In the genomic region with DNA sequence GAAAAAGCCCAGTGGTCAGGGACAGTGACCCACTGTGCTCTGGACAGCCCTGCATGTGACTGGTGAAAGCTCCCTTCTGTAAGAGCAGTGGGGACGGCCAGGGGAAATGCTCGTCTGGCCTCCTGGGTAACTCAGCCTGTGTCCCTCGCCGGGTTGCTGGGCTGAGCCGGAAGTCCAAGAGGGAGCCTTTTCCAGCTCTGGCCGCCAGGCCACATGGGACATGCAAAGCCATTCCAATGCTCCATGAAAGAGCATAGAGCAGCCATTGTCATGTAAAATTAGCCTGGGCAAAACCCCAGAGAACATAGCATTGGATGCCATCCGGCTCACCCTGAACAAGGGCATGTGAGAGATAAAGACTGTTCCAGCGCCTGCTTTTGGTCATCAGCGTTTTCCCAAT, we compare ENCODE assay signal across 1 cellular context.
TF ChIP-seq lines count a peak whose summit lies in the region.

No MANE protein-coding gene starts in this region.

TF ChIP-seq in K562, 482 proteins besides CTCF, POLR2A, EP300 and RAD21 (continued from another document):
- TF ChIP-seq, protein P1, sequence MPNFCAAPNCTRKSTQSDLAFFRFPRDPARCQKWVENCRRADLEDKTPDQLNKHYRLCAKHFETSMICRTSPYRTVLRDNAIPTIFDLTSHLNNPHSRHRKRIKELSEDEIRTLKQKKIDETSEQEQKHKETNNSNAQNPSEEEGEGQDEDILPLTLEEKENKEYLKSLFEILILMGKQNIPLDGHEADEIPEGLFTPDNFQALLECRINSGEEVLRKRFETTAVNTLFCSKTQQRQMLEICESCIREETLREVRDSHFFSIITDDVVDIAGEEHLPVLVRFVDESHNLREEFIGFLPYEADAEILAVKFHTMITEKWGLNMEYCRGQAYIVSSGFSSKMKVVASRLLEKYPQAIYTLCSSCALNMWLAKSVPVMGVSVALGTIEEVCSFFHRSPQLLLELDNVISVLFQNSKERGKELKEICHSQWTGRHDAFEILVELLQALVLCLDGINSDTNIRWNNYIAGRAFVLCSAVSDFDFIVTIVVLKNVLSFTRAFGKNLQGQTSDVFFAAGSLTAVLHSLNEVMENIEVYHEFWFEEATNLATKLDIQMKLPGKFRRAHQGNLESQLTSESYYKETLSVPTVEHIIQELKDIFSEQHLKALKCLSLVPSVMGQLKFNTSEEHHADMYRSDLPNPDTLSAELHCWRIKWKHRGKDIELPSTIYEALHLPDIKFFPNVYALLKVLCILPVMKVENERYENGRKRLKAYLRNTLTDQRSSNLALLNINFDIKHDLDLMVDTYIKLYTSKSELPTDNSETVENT (CRISPR knock-in tag; IDR thresholded peaks at IDR 0.05): no peak
